Comparison of ENCODE assay signal across 1 cellular context in genomic region chr11:13782395-13783080, GRCh38.
TF ChIP-seq lines count a peak whose summit lies in the region.

No MANE protein-coding gene starts in this region.

TF ChIP-seq in K562, 482 proteins besides CTCF, POLR2A, EP300 and RAD21 (continued from another document):
- no peak for TF ChIP-seq CUX1 (CRISPR knock-in tag; IDR thresholded peaks at IDR 0.05)
- TF ChIP-seq CLOCK (CRISPR knock-in tag; IDR thresholded peaks at IDR 0.05; ENCODE audit: borderline replicate concordance): no peak
- peak; percentile 38; the same call in 1 of the 2 replicates for TF ChIP-seq CTBP1 (IDR thresholded peaks at IDR 0.05; ENCODE audit: borderline replicate concordance)
- TF ChIP-seq ZC3H8 (IDR thresholded peaks at IDR 0.05): no peak
- TF ChIP-seq NR2C2 (CRISPR knock-in tag; IDR thresholded peaks at IDR 0.05): no peak
- TF ChIP-seq NR2C2 (tag; IDR thresholded peaks at IDR 0.05): peak; percentile 35; the same call in 1 of the 2 replicates
- TF ChIP-seq BCOR (IDR thresholded peaks at IDR 0.05): no peak
- TF ChIP-seq CHCHD3 (CRISPR knock-in tag; IDR thresholded peaks at IDR 0.05): no peak
- TF ChIP-seq SAFB2 (IDR thresholded peaks at IDR 0.05; ENCODE audit: borderline replicate concordance, low read depth, low read length, severe bottlenecking): no peak
- TF ChIP-seq SMARCE1 (IDR thresholded peaks at IDR 0.05): no peak
- no peak for TF ChIP-seq ETS1 (conservative IDR thresholded peaks at IDR 0.05; ENCODE audit: control insufficient read depth, low read depth, low read length)
- peak; percentile 4 for TF ChIP-seq MEIS2 (IDR thresholded peaks at IDR 0.05; ENCODE audit: partially characterized antibody)
- no peak for TF ChIP-seq KDM4B (IDR thresholded peaks at IDR 0.05; ENCODE audit: borderline replicate concordance in 2 of 2, low read depth in 1 of 2)
- TF ChIP-seq PHF8 (IDR thresholded peaks at IDR 0.05; ENCODE audit: borderline replicate concordance, low read length): no peak
- TF ChIP-seq HMG20B (CRISPR knock-in tag; IDR thresholded peaks at IDR 0.05): no peak
- no peak for TF ChIP-seq TAF9B (IDR thresholded peaks at IDR 0.05; ENCODE audit: partially characterized antibody)
- TF ChIP-seq ZNF12 (CRISPR knock-in tag; IDR thresholded peaks at IDR 0.05): no peak
